11 cellular contexts compared by ENCODE assay signal in genomic region chr11:11263238-11264030, GRCh38.
DNase-seq lines count a peak whose midpoint lies in the region; ATAC-seq and TF ChIP-seq lines count a peak whose summit lies in the region.
"Had no signal": no experiment of that assay in that cellular context is flagged by ENCODE, and none has a peak within 500 bp of the region (broad histone marks: within the 10 kb centered on the region; RNA-seq: fewer than 3 reads in every experiment).

No MANE protein-coding gene starts in this region.

- H3K9me3 ChIP-seq in DOHH2 (ENCODE audit: control insufficient read depth, insufficient read depth, low read length), result no peaks in the 10 kb centered on the region
- no peaks in the 10 kb centered on the region for H3K9me3 ChIP-seq in RWPE2 (ENCODE audit: severe bottlenecking)

- H3K4me1 ChIP-seq in DOHH2 (ENCODE audit: control insufficient read depth, low read length), result peaks cover 90% of the 10 kb centered on the region
- H3K4me1 ChIP-seq in RWPE2 (ENCODE audit: insufficient read depth, poor library complexity, severe bottlenecking), result no peaks in the 10 kb centered on the region

- H3K9me2 ChIP-seq in DOHH2 (replicated peaks; ENCODE audit: control insufficient read depth, low read length), result no peaks in the 10 kb centered on the region

- H3K36me3 ChIP-seq in DOHH2 (ENCODE audit: control insufficient read depth, low read length) (0 out of 2 replicates have a peak, but pooled peaks cover 3% of the 10 kb centered on the region), RWPE2 (ENCODE audit: low read depth) (no peaks in the 10 kb centered on the region)

- peak overlapping the region; percentile 79; the same call in 1 of the 2 replicates for H3K27ac ChIP-seq in DOHH2 (ENCODE audit: low read depth, low read length)
- no peak overlapping the region for H3K27ac ChIP-seq in RWPE2 (ENCODE audit: poor library complexity, severe bottlenecking)

- peak overlapping the region; percentile 70 for H3K4me3 ChIP-seq in DOHH2 (ENCODE audit: low read length)
- no peak overlapping the region for H3K4me3 ChIP-seq in RWPE2 (ENCODE audit: severe bottlenecking)

- no peak for TF ChIP-seq CTCF in DOHH2 (IDR thresholded peaks at IDR 0.05; ENCODE audit: low read depth, low read length, poor library complexity, severe bottlenecking)
- no peak for TF ChIP-seq CTCF in RWPE2 (IDR thresholded peaks at IDR 0.05; ENCODE audit: poor library complexity, severe bottlenecking)

- peaks cover 14% of the 10 kb centered on the region for H3K79me2 ChIP-seq in DOHH2 (ENCODE audit: control insufficient read depth, low read length)

- DNase-seq in NCI-H1417 treated with DMSO at 0.1 percent for 48 hours (lab: John Stamatoyannopoulos, UW) (peak; percentile 78), RWPE2 (ENCODE audit: low spot score) (no peak), kidney glomerular epithelial cell (lab: John Stamatoyannopoulos, UW) (peak; percentile 52)
- no peak for DNase-seq in activated CD4-positive, alpha-beta T cell treated with anti-CD3 and anti-CD28 coated beads for 4 hours
- DNase-seq: CD8-positive, alpha-beta memory T cell; erythroblast; stimulated activated naive CD8-positive, alpha-beta T cell treated with anti-CD3 and anti-CD28 coated beads, Interleukin-15, Interleukin-2, amounts not matched to agents 100 U/mL and 50 U/mL, for 24 hours had no signal

- no peaks in the 10 kb centered on the region for H3K27me3 ChIP-seq in DOHH2 (ENCODE audit: control insufficient read depth, low read length)
- H3K27me3 ChIP-seq in RWPE2 (ENCODE audit: insufficient read depth, poor library complexity, severe bottlenecking), result no peaks in the 10 kb centered on the region

- H4K20me1 ChIP-seq in DOHH2 (ENCODE audit: control insufficient read depth, insufficient read depth, low read depth, low read length), result no peaks in the 10 kb centered on the region

- ATAC-seq in RWPE2 (ENCODE audit: low read depth) (0 out of 3 replicates have a peak, but pooled peaks have one; percentile 20), HG02623 (IDR thresholded peaks at IDR 0.05; ENCODE audit: unreplicated experiment) (no peak), HG03175 (IDR thresholded peaks at IDR 0.05; ENCODE audit: unreplicated experiment) (no peak), GM18907 (IDR thresholded peaks at IDR 0.05; ENCODE audit: unreplicated experiment) (no peak)
- ATAC-seq: stimulated activated naive CD8-positive, alpha-beta T cell treated with anti-CD3 and anti-CD28 coated beads, Interleukin-15, Interleukin-2, amounts not matched to agents 100 U/mL and 50 U/mL, for 24 hours had no signal

- H3F3A ChIP-seq in DOHH2 (ENCODE audit: control insufficient read depth, insufficient read depth), result no peaks in the 10 kb centered on the region

- H3K4me2 ChIP-seq in DOHH2 (ENCODE audit: low read length), result peak overlapping the region; percentile 73

Comparison
In these comparisons a context has a peak if more than half of its experiments do, and no peak if none do; other contexts are left out.
1. DNase-seq: peak in NCI-H1417 treated with DMSO at 0.1 percent for 48 hours (single experiment) and kidney glomerular epithelial cell (single experiment); none in RWPE2 (single experiment) and activated CD4-positive, alpha-beta T cell treated with anti-CD3 and anti-CD28 coated beads for 4 hours (0 of 2).